Comparison of ENCODE assay signal across 8 cellular contexts in the genomic region with DNA sequence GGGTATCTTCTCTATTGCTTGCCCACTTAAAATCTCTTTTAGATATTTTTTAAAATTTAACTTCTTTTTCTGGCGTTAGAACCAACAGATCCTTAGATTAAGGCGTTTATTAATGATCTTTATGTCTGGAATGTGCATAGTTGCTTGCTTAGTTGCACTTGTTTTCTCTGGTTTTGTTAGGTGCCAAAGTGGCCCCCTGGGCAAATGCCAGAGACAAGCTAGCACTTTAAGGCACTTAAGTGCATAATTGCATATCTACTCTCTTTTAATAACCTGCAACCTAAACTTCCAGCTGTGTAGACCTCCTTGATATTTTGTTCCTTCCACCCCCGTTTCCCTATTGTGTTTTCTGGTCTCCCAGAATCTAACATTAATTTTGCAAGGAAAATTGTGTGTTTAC. TPM values are rescaled to one million over a fixed set of nuclear protein-coding genes. Genes with fewer than 3 reads are reported as not detected.
A peak's percentile ranks its signal among the peaks of the same experiment; 100 is the strongest.
DNase-seq lines count a peak whose midpoint lies in the region; ATAC-seq and TF ChIP-seq lines count a peak whose summit lies in the region.
"Had no signal": no experiment of that assay in that cellular context is flagged by ENCODE, and none has a peak within 500 bp of the region (broad histone marks: within the 10 kb centered on the region; RNA-seq: fewer than 3 reads in every experiment).

No MANE protein-coding gene starts in this region.

- peaks cover 90% of the 10 kb centered on the region for H3K79me2 ChIP-seq in GM23338 (replicated peaks; ENCODE audit: insufficient read depth)

- H4K20me1 ChIP-seq in GM23338 (replicated peaks; ENCODE audit: insufficient read depth): peaks cover 75% of the 10 kb centered on the region

- intact Hi-C loops in esophagus squamous epithelium (cut with DNase I): no loop called here

- peaks cover 36% of the 10 kb centered on the region for H3K4me1 ChIP-seq in GM23338 (ENCODE audit: insufficient read depth)
- peaks cover 0 to 75% (median 25%) of the 10 kb centered on the region in 4 donors for H3K4me1 ChIP-seq in Peyer's patch
- H3K4me1 ChIP-seq in esophagus squamous epithelium: peaks cover 45 to 90% (median 68%) of the 10 kb centered on the region in 3 donors

- H2AFZ ChIP-seq in GM23338: no peak overlapping the region

- H3K27ac Mint-ChIP-seq in GM23338: no peak overlapping the region

- H3K9me2 ChIP-seq in GM23338 (ENCODE audit: insufficient read depth): no peaks in the 10 kb centered on the region

- peaks cover 4% of the 10 kb centered on the region; the same call in 1 of the 3 replicates for H3K9me3 Mint-ChIP-seq in GM23338

- H3K4me3 ChIP-seq in GM23338 (peak overlapping the region; percentile 94), Peyer's patch (peak overlapping the region in 3 of 4 donors; percentile 0 to 63 (median 4)), esophagus squamous epithelium (peak overlapping the region in 3 of 4 donors; percentile 1 to 86 (median 83)), skeletal muscle cell (ENCODE audit: low read depth, low read length) (peak overlapping the region; percentile 91)

- 0 out of 2 replicates have a peak overlapping the region, but pooled peaks have one; percentile 8 for H3K27ac ChIP-seq in GM23338 (ENCODE audit: low read depth)
- H3K27ac ChIP-seq in Peyer's patch: no peak overlapping the region
- H3K27ac ChIP-seq in esophagus squamous epithelium: no peak overlapping the region

- H3K36me3 Mint-ChIP-seq in GM23338 (ENCODE audit: low read depth): peaks cover 83% of the 10 kb centered on the region

- no peaks in the 10 kb centered on the region for H3K27me3 ChIP-seq in GM23338 (ENCODE audit: insufficient read depth)
- H3K27me3 ChIP-seq in Peyer's patch: no peaks in the 10 kb centered on the region
- H3K27me3 ChIP-seq in esophagus squamous epithelium: no peaks in the 10 kb centered on the region

- 8 to 14% methylated on average over 3 of the region's 3 CpGs for WGBS in esophagus squamous epithelium, 2 donors

- H3K9me3 ChIP-seq in Peyer's patch (no peaks in the 10 kb centered on the region), esophagus squamous epithelium (no peaks in the 10 kb centered on the region)

- ATAC-seq in GM23338 (no peak), HG02884 (IDR thresholded peaks at IDR 0.05; ENCODE audit: unreplicated experiment) (no peak), GM18502 (IDR thresholded peaks at IDR 0.05; ENCODE audit: poor library complexity, unreplicated experiment) (no peak)

- H3K27me3 Mint-ChIP-seq in GM23338 (ENCODE audit: insufficient read depth, low read depth, poor library complexity): peaks cover 24% of the 10 kb centered on the region

- H3F3A ChIP-seq in GM23338 (replicated peaks; ENCODE audit: low read depth): peaks cover 28% of the 10 kb centered on the region

- TF ChIP-seq CTCF in GM23338 (conservative IDR thresholded peaks at IDR 0.05; ENCODE audit: low read depth in 2 of 2) (no peak), Peyer's patch (IDR thresholded peaks at IDR 0.05) (no peak), esophagus squamous epithelium (IDR thresholded peaks at IDR 0.05) (no peak)

- peak overlapping the region; percentile 97 for H3K4me3 Mint-ChIP-seq in GM23338

- no peak for TF ChIP-seq POLR2A in Peyer's patch (IDR thresholded peaks at IDR 0.05)
- no peak for TF ChIP-seq POLR2A in esophagus squamous epithelium (IDR thresholded peaks at IDR 0.05)

- DNase-seq in GM23338 (ENCODE audit: low spot score) (no peak), Peyer's patch (no peak), esophagus squamous epithelium (lab: John Stamatoyannopoulos, UW) (no peak), skeletal muscle cell (ENCODE audit: low read depth) (no peak), mesenteric fat pad (ENCODE audit: low spot score) (no peak)
- DNase-seq: NCI-H2171 treated with DMSO at 0.1 percent for 48 hours had no signal

- peak overlapping the region; percentile 99 for H3K4me2 ChIP-seq in GM23338

- H3K36me3 ChIP-seq in GM23338 (ENCODE audit: insufficient read depth): peaks cover 69% of the 10 kb centered on the region
- H3K36me3 ChIP-seq in Peyer's patch: peaks cover 0 to 59% (median 0%) of the 10 kb centered on the region in 3 donors
- peaks cover 21 to 72% (median 34%) of the 10 kb centered on the region in 3 donors for H3K36me3 ChIP-seq in esophagus squamous epithelium

- peaks cover 64% of the 10 kb centered on the region for H3K4me1 Mint-ChIP-seq in GM23338

TF ChIP-seq in GM23338, 12 proteins besides CTCF, POLR2A, EP300 and RAD21 (continues in another document):
- TF ChIP-seq STAT1 (IDR thresholded peaks at IDR 0.05; ENCODE audit: unreplicated experiment) (no peak), JUNB (IDR thresholded peaks at IDR 0.05; ENCODE audit: unreplicated experiment) (no peak), ZNF331 (CRISPR knock-in tag; IDR thresholded peaks at IDR 0.05; ENCODE audit: low read depth) (no peak), EZH2 (IDR thresholded peaks at IDR 0.05; ENCODE audit: low read depth, unreplicated experiment) (no peak), CREB1 (CRISPR knock-in tag; IDR thresholded peaks at IDR 0.05; ENCODE audit: low read depth) (no peak), EZH2phosphoT487 (IDR thresholded peaks at IDR 0.05; ENCODE audit: unreplicated experiment) (no peak), ZNF114 (CRISPR knock-in tag; IDR thresholded peaks at IDR 0.05) (no peak), POLR2AphosphoS5 (IDR thresholded peaks at IDR 0.05; ENCODE audit: low read depth) (no peak), NANOG (IDR thresholded peaks at IDR 0.05; ENCODE audit: borderline replicate concordance) (no peak)
- TF ChIP-seq, protein P1, sequence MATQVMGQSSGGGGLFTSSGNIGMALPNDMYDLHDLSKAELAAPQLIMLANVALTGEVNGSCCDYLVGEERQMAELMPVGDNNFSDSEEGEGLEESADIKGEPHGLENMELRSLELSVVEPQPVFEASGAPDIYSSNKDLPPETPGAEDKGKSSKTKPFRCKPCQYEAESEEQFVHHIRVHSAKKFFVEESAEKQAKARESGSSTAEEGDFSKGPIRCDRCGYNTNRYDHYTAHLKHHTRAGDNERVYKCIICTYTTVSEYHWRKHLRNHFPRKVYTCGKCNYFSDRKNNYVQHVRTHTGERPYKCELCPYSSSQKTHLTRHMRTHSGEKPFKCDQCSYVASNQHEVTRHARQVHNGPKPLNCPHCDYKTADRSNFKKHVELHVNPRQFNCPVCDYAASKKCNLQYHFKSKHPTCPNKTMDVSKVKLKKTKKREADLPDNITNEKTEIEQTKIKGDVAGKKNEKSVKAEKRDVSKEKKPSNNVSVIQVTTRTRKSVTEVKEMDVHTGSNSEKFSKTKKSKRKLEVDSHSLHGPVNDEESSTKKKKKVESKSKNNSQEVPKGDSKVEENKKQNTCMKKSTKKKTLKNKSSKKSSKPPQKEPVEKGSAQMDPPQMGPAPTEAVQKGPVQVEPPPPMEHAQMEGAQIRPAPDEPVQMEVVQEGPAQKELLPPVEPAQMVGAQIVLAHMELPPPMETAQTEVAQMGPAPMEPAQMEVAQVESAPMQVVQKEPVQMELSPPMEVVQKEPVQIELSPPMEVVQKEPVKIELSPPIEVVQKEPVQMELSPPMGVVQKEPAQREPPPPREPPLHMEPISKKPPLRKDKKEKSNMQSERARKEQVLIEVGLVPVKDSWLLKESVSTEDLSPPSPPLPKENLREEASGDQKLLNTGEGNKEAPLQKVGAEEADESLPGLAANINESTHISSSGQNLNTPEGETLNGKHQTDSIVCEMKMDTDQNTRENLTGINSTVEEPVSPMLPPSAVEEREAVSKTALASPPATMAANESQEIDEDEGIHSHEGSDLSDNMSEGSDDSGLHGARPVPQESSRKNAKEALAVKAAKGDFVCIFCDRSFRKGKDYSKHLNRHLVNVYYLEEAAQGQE (IDR thresholded peaks at IDR 0.05; ENCODE audit: unreplicated experiment): no peak
- TF ChIP-seq, protein P2, sequence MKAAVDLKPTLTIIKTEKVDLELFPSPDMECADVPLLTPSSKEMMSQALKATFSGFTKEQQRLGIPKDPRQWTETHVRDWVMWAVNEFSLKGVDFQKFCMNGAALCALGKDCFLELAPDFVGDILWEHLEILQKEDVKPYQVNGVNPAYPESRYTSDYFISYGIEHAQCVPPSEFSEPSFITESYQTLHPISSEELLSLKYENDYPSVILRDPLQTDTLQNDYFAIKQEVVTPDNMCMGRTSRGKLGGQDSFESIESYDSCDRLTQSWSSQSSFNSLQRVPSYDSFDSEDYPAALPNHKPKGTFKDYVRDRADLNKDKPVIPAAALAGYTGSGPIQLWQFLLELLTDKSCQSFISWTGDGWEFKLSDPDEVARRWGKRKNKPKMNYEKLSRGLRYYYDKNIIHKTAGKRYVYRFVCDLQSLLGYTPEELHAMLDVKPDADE (IDR thresholded peaks at IDR 0.05): no peak

RNA-seq across cellular contexts. Expression of a gene that starts 3.3 kb away (rescaled TPM):
- 133 and 147 TPM in 2 replicates for total RNA-seq in GM23338 (2014; rRNA removed; shearing (Covaris generic))
- 122 and 146 TPM in 2 replicates for polyA plus RNA-seq in GM23338 (2016; fragmentation: Nextera tagmentation; extraction: Ambion mirVana)
- total RNA-seq in Peyer's patch: 10 to 100 TPM; 64.6 to 90.8 (median 75.3) TPM
- total RNA-seq in esophagus squamous epithelium: 10 to 100 TPM; 68.6 to 89.6 (median 80.3) TPM
- total RNA-seq in mesenteric fat pad: 95.7 TPM

RNA-seq across cellular contexts. Expression of a gene that starts 25.4 kb away (rescaled TPM):
- 83.1 and 83.5 TPM in 2 replicates for total RNA-seq in GM23338 (2014; rRNA removed; shearing (Covaris generic))
- 39.7 and 45.4 TPM in 2 replicates for polyA plus RNA-seq in GM23338 (2016; fragmentation: Nextera tagmentation; extraction: Ambion mirVana)
- total RNA-seq in Peyer's patch: 10 to 100 TPM; 56.7 to 91.4 (median 74.6) TPM
- total RNA-seq in esophagus squamous epithelium: 10 to 100 TPM; 37.0 to 61.5 (median 38.0) TPM
- 64.0 TPM for total RNA-seq in mesenteric fat pad

RNA-seq across cellular contexts. Expression of a gene that starts 35.9 kb away (rescaled TPM):
- total RNA-seq in GM23338 (2014; rRNA removed; shearing (Covaris generic)): 22.9 and 31.0 TPM in 2 replicates
- polyA plus RNA-seq in GM23338 (2016; fragmentation: Nextera tagmentation; extraction: Ambion mirVana): 21.1 and 28.0 TPM in 2 replicates
- total RNA-seq in Peyer's patch (10 to 100 TPM; 15.2 to 33.0 (median 21.7) TPM), esophagus squamous epithelium (10 to 100 TPM in 2 of 4 donors, 1 to 10 TPM in 2; 8.4 to 16.4 (median 9.2) TPM), mesenteric fat pad (8.0 TPM)

RNA-seq across cellular contexts. Expression of a gene that starts 48.8 kb away (rescaled TPM):
- total RNA-seq in GM23338 (2014; rRNA removed; shearing (Covaris generic)): 36.1 and 39.1 TPM in 2 replicates
- polyA plus RNA-seq in GM23338 (2016; fragmentation: Nextera tagmentation; extraction: Ambion mirVana): 53.2 and 60.7 TPM in 2 replicates
- total RNA-seq in Peyer's patch: 10 to 100 TPM; 30.6 to 70.1 (median 47.2) TPM
- total RNA-seq in esophagus squamous epithelium: 10 to 100 TPM; 12.7 to 27.5 (median 21.2) TPM
- total RNA-seq in mesenteric fat pad: 31.5 TPM

RNA-seq across cellular contexts. Expression of a gene that starts 49.0 kb away (rescaled TPM):
- 0.74 and 1.2 TPM in 2 replicates for total RNA-seq in GM23338 (2014; rRNA removed; shearing (Covaris generic))
- polyA plus RNA-seq in GM23338 (2016; fragmentation: Nextera tagmentation; extraction: Ambion mirVana): 0.12 and 0.39 TPM in 2 replicates
- total RNA-seq in Peyer's patch: under 1 TPM in 2 of 4 donors, not detected in 2; 0.35 to 0.38 TPM
- total RNA-seq in esophagus squamous epithelium: under 1 TPM; 0.09 to 0.40 (median 0.21) TPM
- total RNA-seq in mesenteric fat pad: not detected

Comparison
In these comparisons a context has a peak if more than half of its experiments do, and no peak if none do; other contexts are left out.
1. H3K4me3 ChIP-seq: peak in every context shown above with its lines; median percentile 94 in GM23338; 91 in skeletal muscle cell; 83 in esophagus squamous epithelium; 4 in Peyer's patch.